ENCODE assay signal across 19 cellular contexts in genomic region chr7:46864711-46865110, GRCh38.
A peak's percentile ranks its signal among the peaks of the same experiment; 100 is the strongest.
DNase-seq lines count a peak whose midpoint lies in the region; ATAC-seq and TF ChIP-seq lines count a peak whose summit lies in the region.
"Had no signal": no experiment of that assay in that cellular context is flagged by ENCODE, and none has a peak within 500 bp of the region (broad histone marks: within the 10 kb centered on the region; RNA-seq: fewer than 3 reads in every experiment).

No MANE protein-coding gene starts in this region.

- no peak overlapping the region for H3K23ac ChIP-seq in mesendoderm (ENCODE audit: low read length)

- no peak overlapping the region for H3K9ac ChIP-seq in mesendoderm (ENCODE audit: low read length)

- H3K56ac ChIP-seq in mesendoderm (ENCODE audit: low read length) = no peak overlapping the region

- no peak overlapping the region for H3K18ac ChIP-seq in mesendoderm (ENCODE audit: low read length)

- H4K8ac ChIP-seq in mesendoderm (ENCODE audit: low read depth, low read length) = no peak overlapping the region

- intact Hi-C loops in activated naive CD4-positive, alpha-beta T cell treated with anti-CD3 and anti-CD28 coated beads for 36 hours (cut with micrococcal nuclease) = no loop called here
- intact Hi-C loops in gastrocnemius medialis (cut with DNase I; ENCODE audit: low total_unique reads) = no loop called here

- in situ Hi-C loops in gastrocnemius medialis (cut with MboI; ENCODE audit: low sequenced_read_pairs in 4 of 4) = no loop called here

- no peaks in the 10 kb centered on the region for H3K4me1 ChIP-seq in mesendoderm (ENCODE audit: control insufficient read depth, low read depth, low read length)
- no peaks in the 10 kb centered on the region for H3K4me1 ChIP-seq in gastrocnemius medialis
- H3K4me1 ChIP-seq: A549 had no signal

- H3K36me3 ChIP-seq in mesendoderm (ENCODE audit: control insufficient read depth, insufficient read depth, low read length) (no peaks in the 10 kb centered on the region), gastrocnemius medialis (no peaks in the 10 kb centered on the region)

- ATAC-seq in HG03139 (IDR thresholded peaks at IDR 0.05; ENCODE audit: unreplicated experiment) = no peak
- ATAC-seq in gastrocnemius medialis = no peak
- ATAC-seq: A549, GM23338 had no signal

- no CpG with 5 or more reads among the region's 4 CpGs for WGBS in mesendoderm (ENCODE audit: extremely low coverage, insufficient coverage, low lambda C conversion rate)

- H3K4me3 ChIP-seq in fibroblast of villous mesenchyme (ENCODE audit: low read depth, low read length) (no peak overlapping the region), mesendoderm (ENCODE audit: low read length) (no peak overlapping the region), gastrocnemius medialis (no peak overlapping the region)
- H3K4me3 ChIP-seq: A549, GM23338 had no signal

- H2AK5ac ChIP-seq in mesendoderm (ENCODE audit: low read length) = no peak overlapping the region

- CTCF ChIA-PET in activated naive CD4-positive, alpha-beta T cell treated with anti-CD3 and anti-CD28 coated beads for 36 hours (lab: Charles Lee) = no interaction called here

- no peak overlapping the region for H3K4ac ChIP-seq in mesendoderm (ENCODE audit: low read depth, low read length)

- H2BK5ac ChIP-seq in mesendoderm (ENCODE audit: low read length) = no peak overlapping the region

- H3K36me3 Mint-ChIP-seq in activated naive CD4-positive, alpha-beta T cell treated with anti-CD3 and anti-CD28 coated beads for 36 hours (ENCODE audit: low read depth) = no peaks in the 10 kb centered on the region

- H3K27me3 ChIP-seq in mesendoderm (ENCODE audit: insufficient read depth, low read length, poor library complexity) (no peaks in the 10 kb centered on the region), gastrocnemius medialis (no peaks in the 10 kb centered on the region)

- H2BK15ac ChIP-seq in mesendoderm (replicated peaks; ENCODE audit: low read depth) = no peak overlapping the region

- no peak overlapping the region for H4K5ac ChIP-seq in mesendoderm (ENCODE audit: low read length)

- H3K9me3 Mint-ChIP-seq in activated naive CD4-positive, alpha-beta T cell treated with anti-CD3 and anti-CD28 coated beads for 36 hours = peaks cover 2% of the 10 kb centered on the region
- H3K9me3 Mint-ChIP-seq: GM23338 had no signal

- no peaks in the 10 kb centered on the region for H3K79me1 ChIP-seq in mesendoderm (ENCODE audit: low read length)

- H3K4me1 Mint-ChIP-seq in activated naive CD4-positive, alpha-beta T cell treated with anti-CD3 and anti-CD28 coated beads for 36 hours (ENCODE audit: low read depth) = no peaks in the 10 kb centered on the region
- H3K4me1 Mint-ChIP-seq: GM23338 had no signal

- TF ChIP-seq CTCF in fibroblast of villous mesenchyme (IDR thresholded peaks at IDR 0.05; ENCODE audit: insufficient read depth, low read depth, low read length) = no peak
- no peak for TF ChIP-seq CTCF in gastrocnemius medialis (IDR thresholded peaks at IDR 0.05 in 4 of 5, conservative IDR thresholded peaks at IDR 0.05 in 1 of 5)

- no peak overlapping the region for H3K4me2 ChIP-seq in mesendoderm (ENCODE audit: low read length)
- H3K4me2 ChIP-seq: A549, GM23338 had no signal

- no peak overlapping the region for H3K27ac Mint-ChIP-seq in activated naive CD4-positive, alpha-beta T cell treated with anti-CD3 and anti-CD28 coated beads for 36 hours
- H3K27ac Mint-ChIP-seq: CD4-positive, alpha-beta T cell; GM23338 had no signal

- no peak overlapping the region for H3K27ac ChIP-seq in mesendoderm (ENCODE audit: low read depth, low read length)
- no peak overlapping the region for H3K27ac ChIP-seq in gastrocnemius medialis
- H3K27ac ChIP-seq: 22Rv1, A549, C4-2B, HL-60 had no signal

- no peak overlapping the region for H2BK120ac ChIP-seq in mesendoderm (ENCODE audit: low read depth, low read length)

- H3K9me3 ChIP-seq in gastrocnemius medialis = no peaks in the 10 kb centered on the region
- H3K9me3 ChIP-seq: A549 had no signal

- H3K27me3 Mint-ChIP-seq in activated naive CD4-positive, alpha-beta T cell treated with anti-CD3 and anti-CD28 coated beads for 36 hours (ENCODE audit: low read depth) = no peaks in the 10 kb centered on the region
- H3K27me3 Mint-ChIP-seq: CD4-positive, alpha-beta T cell had no signal

- TF ChIP-seq POLR2A in gastrocnemius medialis (IDR thresholded peaks at IDR 0.05) = no peak

- H3K4me3 Mint-ChIP-seq in activated naive CD4-positive, alpha-beta T cell treated with anti-CD3 and anti-CD28 coated beads for 36 hours = no peak overlapping the region
- H3K4me3 Mint-ChIP-seq: CD4-positive, alpha-beta T cell; GM23338 had no signal

- H3K79me2 ChIP-seq in mesendoderm (ENCODE audit: control insufficient read depth, insufficient read depth, low read length) = no peaks in the 10 kb centered on the region

- peak; percentile 57 for DNase-seq in EH (ENCODE audit: low read depth)
- peak; percentile 63 for DNase-seq in fibroblast of villous mesenchyme (ENCODE audit: low read depth)
- DNase-seq in myocyte (ENCODE audit: low read depth) = peak; percentile 85
- DNase-seq in superior temporal gyrus (ENCODE audit: extremely low spot score) = peak; percentile 36
- DNase-seq in mesendoderm = no peak
- no peak for DNase-seq in activated naive CD4-positive, alpha-beta T cell treated with anti-CD3 and anti-CD28 coated beads for 36 hours
- DNase-seq in gastrocnemius medialis = no peak
- DNase-seq: AML-193; CD4-positive, alpha-beta T cell; DMS153; DMS79; GF-D8; HCEC 1CT had no signal

Comparison
In these comparisons a context has a peak if more than half of its experiments do, and no peak if none do; other contexts are left out.
1. DNase-seq: peak in EH (single experiment), fibroblast of villous mesenchyme (single experiment), myocyte (single experiment) and superior temporal gyrus (single experiment); none in mesendoderm (single experiment), activated naive CD4-positive, alpha-beta T cell treated with anti-CD3 and anti-CD28 coated beads for 36 hours (single experiment) and gastrocnemius medialis (0 of 2).